Comparison of ENCODE assay signal across 26 cellular contexts in genomic region chr13:20398459-20398858, GRCh38.
DNase-seq lines count a peak whose midpoint lies in the region; ATAC-seq, FAIRE-seq and TF ChIP-seq lines count a peak whose summit lies in the region.
"Had no signal": no experiment of that assay in that cellular context is flagged by ENCODE, and none has a peak within 500 bp of the region (broad histone marks: within the 10 kb centered on the region; RNA-seq: fewer than 3 reads in every experiment).

No MANE protein-coding gene starts in this region.

- no peak overlapping the region for H3K4me2 ChIP-seq in HepG2 (ENCODE audit: low read depth, low read length)

- CTCF ChIA-PET in activated CD8-positive, alpha-beta T cell treated with anti-CD3 and anti-CD28 coated beads, Interleukin-2, amount 10 ng/mL, durations not matched to agents 7 days and 5 days (lab: Charles Lee) = no interaction called here
- CTCF ChIA-PET in activated CD8-positive, alpha-beta T cell treated with anti-CD3 and anti-CD28 coated beads for 36 hours (lab: Charles Lee) = no interaction called here
- CTCF ChIA-PET in HepG2 (lab: Yijun Ruan, JAX; ENCODE audit: low intra/inter-chr PET ratio, low total read pairs) = no interaction called here

- H3K9ac ChIP-seq in HepG2 (ENCODE audit: insufficient read depth, low read depth, low read length) = no peak overlapping the region
- H3K9ac ChIP-seq: BLaER1 treated with 17β-estradiol and CSF1 and Interleukin-3, amounts not matched to agents 10 nM and 100 nM had no signal

- no peaks in the 10 kb centered on the region for H3K9me3 Mint-ChIP-seq in activated CD8-positive, alpha-beta T cell treated with anti-CD3 and anti-CD28 coated beads, Interleukin-2, amount 10 ng/mL, durations not matched to agents 7 days and 5 days (ENCODE audit: insufficient read depth)
- no peaks in the 10 kb centered on the region for H3K9me3 Mint-ChIP-seq in activated CD8-positive, alpha-beta T cell treated with anti-CD3 and anti-CD28 coated beads for 36 hours
- H3K9me3 Mint-ChIP-seq in osteocyte (ENCODE audit: unreplicated experiment) = no peaks in the 10 kb centered on the region
- no peaks in the 10 kb centered on the region for H3K9me3 Mint-ChIP-seq in activated T-cell treated with anti-CD3 and anti-CD28 coated beads, Interleukin-2, amount 50 U/mL, for 4 hours
- H3K9me3 Mint-ChIP-seq: CD4-positive, alpha-beta T cell; CD8-positive, alpha-beta memory T cell had no signal

- H3K4me1 Mint-ChIP-seq in activated CD8-positive, alpha-beta T cell treated with anti-CD3 and anti-CD28 coated beads, Interleukin-2, amount 10 ng/mL, durations not matched to agents 7 days and 5 days (ENCODE audit: low read depth) = peaks cover 35% of the 10 kb centered on the region
- peaks cover 7% of the 10 kb centered on the region for H3K4me1 Mint-ChIP-seq in activated CD8-positive, alpha-beta T cell treated with anti-CD3 and anti-CD28 coated beads for 36 hours (ENCODE audit: low read depth)
- no peaks in the 10 kb centered on the region for H3K4me1 Mint-ChIP-seq in osteocyte (ENCODE audit: unreplicated experiment)
- peaks cover 6% of the 10 kb centered on the region for H3K4me1 Mint-ChIP-seq in activated T-cell treated with anti-CD3 and anti-CD28 coated beads, Interleukin-2, amount 50 U/mL, for 4 hours (ENCODE audit: low read depth)
- H3K4me1 Mint-ChIP-seq: B cell had no signal

- TF ChIP-seq EP300 in HepG2 (IDR thresholded peaks at IDR 0.05; ENCODE audit: low read depth in 2 of 2, low read length in 2 of 2) = no peak
- no peak for TF ChIP-seq EP300 in HepG2 (CRISPR knock-in tag; IDR thresholded peaks at IDR 0.05; ENCODE audit: borderline replicate concordance)
- no peak for TF ChIP-seq EP300 in transverse colon (IDR thresholded peaks at IDR 0.05; ENCODE audit: low read depth)

- no peaks in the 10 kb centered on the region for H4K20me1 ChIP-seq in HepG2 (ENCODE audit: insufficient read depth, low read length)
- H4K20me1 ChIP-seq: BLaER1 treated with 17β-estradiol and CSF1 and Interleukin-3, amounts not matched to agents 10 nM and 100 nM had no signal

- TF ChIP-seq RAD21 in HepG2 (CRISPR knock-in tag; IDR thresholded peaks at IDR 0.05) = no peak

- no peak overlapping the region for H3K4me3 ChIP-seq in HepG2 (replicated peaks in 1 of 3; ENCODE audit: insufficient read depth in 1 of 3, low read depth in 2 of 3, low read length in 3 of 3)
- no peak overlapping the region for H3K4me3 ChIP-seq in right lobe of liver
- no peak overlapping the region for H3K4me3 ChIP-seq in transverse colon
- H3K4me3 ChIP-seq: BLaER1 treated with 17β-estradiol and CSF1 and Interleukin-3, amounts not matched to agents 10 nM and 100 nM; GM12878; HAP-1 had no signal

- H3K4me3 Mint-ChIP-seq in activated CD8-positive, alpha-beta T cell treated with anti-CD3 and anti-CD28 coated beads, Interleukin-2, amount 10 ng/mL, durations not matched to agents 7 days and 5 days = no peak overlapping the region
- H3K4me3 Mint-ChIP-seq in activated CD8-positive, alpha-beta T cell treated with anti-CD3 and anti-CD28 coated beads for 36 hours = no peak overlapping the region
- no peak overlapping the region for H3K4me3 Mint-ChIP-seq in osteocyte (ENCODE audit: unreplicated experiment)
- H3K4me3 Mint-ChIP-seq in activated T-cell treated with anti-CD3 and anti-CD28 coated beads, Interleukin-2, amount 50 U/mL, for 4 hours = no peak overlapping the region
- H3K4me3 Mint-ChIP-seq: B cell; CD14-positive monocyte; CD4-positive, alpha-beta T cell; CD8-positive, alpha-beta memory T cell; HFFc6 had no signal

- POLR2A ChIA-PET in activated CD8-positive, alpha-beta T cell treated with anti-CD3 and anti-CD28 coated beads, Interleukin-2, amount 10 ng/mL, durations not matched to agents 7 days and 5 days (lab: Charles Lee) = no interaction called here
- POLR2A ChIA-PET in activated CD8-positive, alpha-beta T cell treated with anti-CD3 and anti-CD28 coated beads for 36 hours (lab: Charles Lee) = no interaction called here
- POLR2A ChIA-PET in HepG2 (lab: Yijun Ruan, JAX) = no interaction called here

- no peaks in the 10 kb centered on the region for H3K27me3 Mint-ChIP-seq in activated CD8-positive, alpha-beta T cell treated with anti-CD3 and anti-CD28 coated beads, Interleukin-2, amount 10 ng/mL, durations not matched to agents 7 days and 5 days (ENCODE audit: low read depth)
- no peaks in the 10 kb centered on the region for H3K27me3 Mint-ChIP-seq in activated CD8-positive, alpha-beta T cell treated with anti-CD3 and anti-CD28 coated beads for 36 hours
- peaks cover 2% of the 10 kb centered on the region for H3K27me3 Mint-ChIP-seq in osteocyte (ENCODE audit: unreplicated experiment)
- H3K27me3 Mint-ChIP-seq in activated T-cell treated with anti-CD3 and anti-CD28 coated beads, Interleukin-2, amount 50 U/mL, for 4 hours (ENCODE audit: low read depth) = no peaks in the 10 kb centered on the region
- H3K27me3 Mint-ChIP-seq: B cell; CD4-positive, alpha-beta T cell had no signal

- ATAC-seq in activated CD8-positive, alpha-beta T cell treated with anti-CD3 and anti-CD28 coated beads, Interleukin-2, amount 10 ng/mL, durations not matched to agents 7 days and 5 days = no peak
- no peak for ATAC-seq in activated CD8-positive, alpha-beta T cell treated with anti-CD3 and anti-CD28 coated beads for 36 hours
- ATAC-seq in HepG2 = no peak
- no peak for ATAC-seq in right lobe of liver
- no peak for ATAC-seq in activated T-cell treated with anti-CD3 and anti-CD28 coated beads, Interleukin-2, amount 50 U/mL, for 4 hours
- ATAC-seq: GM12878 had no signal

- H3K27me3 ChIP-seq in HepG2 (ENCODE audit: control insufficient read depth in 1 of 2, insufficient read depth in 2 of 2, low read length in 2 of 2) (no peaks in the 10 kb centered on the region; a peak in 1 of 5 replicates), right lobe of liver (no peaks in the 10 kb centered on the region), transverse colon (no peaks in the 10 kb centered on the region)
- H3K27me3 ChIP-seq: BLaER1 treated with 17β-estradiol and CSF1 and Interleukin-3, amounts not matched to agents 10 nM and 100 nM had no signal

- BruUV-seq in HepG2 (replicated peaks; lab: Mats Ljungman, UMichigan) = no TSS peak

- DNase-seq in activated CD8-positive, alpha-beta T cell treated with anti-CD3 and anti-CD28 coated beads, Interleukin-2, amount 10 ng/mL, durations not matched to agents 7 days and 5 days = peak; percentile 17
- no peak for DNase-seq in activated CD8-positive, alpha-beta T cell treated with anti-CD3 and anti-CD28 coated beads for 36 hours
- DNase-seq in HepG2 (ENCODE audit: low spot score) = no peak
- no peak for DNase-seq in right lobe of liver
- peak; percentile 51 for DNase-seq in osteocyte (ENCODE audit: extremely low spot score, unreplicated experiment)
- DNase-seq in transverse colon = peak; percentile 21
- DNase-seq in NCI-H510A (lab: John Stamatoyannopoulos, UW) = no peak
- no peak for DNase-seq in activated T-cell treated with anti-CD3 and anti-CD28 coated beads, Interleukin-2, amount 50 U/mL, for 4 hours
- DNase-seq: CD4-positive, alpha-beta T cell; CD8-positive, alpha-beta memory T cell; DMS 273 treated with DMSO at 0.1 percent for 48 hours; DMS79; EL; GDM1; GOT3; HFFc6 had no signal

- H3K36me3 Mint-ChIP-seq in activated CD8-positive, alpha-beta T cell treated with anti-CD3 and anti-CD28 coated beads, Interleukin-2, amount 10 ng/mL, durations not matched to agents 7 days and 5 days (ENCODE audit: low read depth) = peaks cover 1% of the 10 kb centered on the region
- H3K36me3 Mint-ChIP-seq in activated CD8-positive, alpha-beta T cell treated with anti-CD3 and anti-CD28 coated beads for 36 hours (ENCODE audit: low read depth) = no peaks in the 10 kb centered on the region
- no peaks in the 10 kb centered on the region for H3K36me3 Mint-ChIP-seq in osteocyte (ENCODE audit: unreplicated experiment)
- peaks cover 3% of the 10 kb centered on the region for H3K36me3 Mint-ChIP-seq in activated T-cell treated with anti-CD3 and anti-CD28 coated beads, Interleukin-2, amount 50 U/mL, for 4 hours (ENCODE audit: insufficient read depth)

- H3K9me3 ChIP-seq in HepG2 (ENCODE audit: low read length) (no peaks in the 10 kb centered on the region), right lobe of liver (no peaks in the 10 kb centered on the region), transverse colon (no peaks in the 10 kb centered on the region)
- H3K9me3 ChIP-seq: HAP-1 had no signal

- H3K27ac ChIP-seq in HepG2 (ENCODE audit: extremely low read length, insufficient read depth, low read length) (no peak overlapping the region), right lobe of liver (no peak overlapping the region), transverse colon (no peak overlapping the region)
- H3K27ac ChIP-seq: 22Rv1; BLaER1 treated with 17β-estradiol and CSF1 and Interleukin-3, amounts not matched to agents 10 nM and 100 nM had no signal

- no peak overlapping the region for H2AFZ ChIP-seq in HepG2 (ENCODE audit: low read length)

- no peak overlapping the region for H3K27ac Mint-ChIP-seq in activated CD8-positive, alpha-beta T cell treated with anti-CD3 and anti-CD28 coated beads, Interleukin-2, amount 10 ng/mL, durations not matched to agents 7 days and 5 days
- no peak overlapping the region for H3K27ac Mint-ChIP-seq in activated CD8-positive, alpha-beta T cell treated with anti-CD3 and anti-CD28 coated beads for 36 hours
- H3K27ac Mint-ChIP-seq in osteocyte (ENCODE audit: unreplicated experiment) = no peak overlapping the region
- H3K27ac Mint-ChIP-seq: B cell; CD4-positive, alpha-beta T cell; HFFc6 had no signal

- H3K79me2 ChIP-seq in HepG2 (ENCODE audit: insufficient read depth, low read length) = no peaks in the 10 kb centered on the region

- TF ChIP-seq CTCF in activated CD8-positive, alpha-beta T cell treated with anti-CD3 and anti-CD28 coated beads for 36 hours (IDR thresholded peaks at IDR 0.05) = no peak
- no peak for TF ChIP-seq CTCF in HepG2 (CRISPR knock-in tag; IDR thresholded peaks at IDR 0.05)
- TF ChIP-seq CTCF in right lobe of liver (IDR thresholded peaks at IDR 0.05) = no peak
- no peak for TF ChIP-seq CTCF in osteocyte (IDR thresholded peaks at IDR 0.05)
- no peak for TF ChIP-seq CTCF in transverse colon (IDR thresholded peaks at IDR 0.05)

- FAIRE-seq in HepG2 (lab: Jason Lieb, UNC) = no peak
- FAIRE-seq: A204.1, D721Med, GM12878, GM18507, H54 had no signal

- intact Hi-C loops in activated CD8-positive, alpha-beta T cell treated with anti-CD3 and anti-CD28 coated beads for 36 hours (cut with micrococcal nuclease) = no loop called here
- intact Hi-C loops in HepG2 (cut with micrococcal nuclease; ENCODE audit: unreplicated experiment) = no loop called here
- intact Hi-C loops in right lobe of liver (cut with DNase I) = no loop called here
- intact Hi-C loops in transverse colon (cut with DNase I; ENCODE audit: low total_unique reads) = no loop called here

- 51% methylated on average over 10 of the region's 10 CpGs for WGBS in HepG2 (ENCODE audit: low lambda C conversion rate)
- WGBS in right lobe of liver (ENCODE audit: insufficient coverage, low coverage, low lambda C conversion rate, missing lambda C conversion rate) = 72% methylated on average over 5 of the region's 10 CpGs
- 49 to 51% methylated on average over 5 to 10 of the region's 10 CpGs for WGBS in transverse colon (ENCODE audit: low coverage in 1 of 2), 2 donors

- H3K4me1 ChIP-seq in HepG2 (ENCODE audit: insufficient read depth, low read length) = no peaks in the 10 kb centered on the region
- H3K4me1 ChIP-seq in right lobe of liver = no peaks in the 10 kb centered on the region
- H3K4me1 ChIP-seq in transverse colon = peaks cover 0 to 2% (median 0%) of the 10 kb centered on the region in 4 donors
- H3K4me1 ChIP-seq: HAP-1 had no signal

- H3K36me3 ChIP-seq in HepG2 (replicated peaks in 1 of 2; ENCODE audit: control insufficient read depth in 1 of 2, insufficient read depth in 2 of 2, low read length in 2 of 2) = peaks cover 0 to under 1% of the 10 kb centered on the region in 2 experiments; a peak in 1 of 5 replicates
- peaks cover 0 to 10% (median 3%) of the 10 kb centered on the region in 4 donors for H3K36me3 ChIP-seq in right lobe of liver
- no peaks in the 10 kb centered on the region for H3K36me3 ChIP-seq in transverse colon
- H3K36me3 ChIP-seq: HAP-1 had no signal

- TF ChIP-seq POLR2A in HepG2 (IDR thresholded peaks at IDR 0.05; ENCODE audit: insufficient read depth in 1 of 2, low read depth in 2 of 2, low read length in 2 of 2) (no peak), right lobe of liver (IDR thresholded peaks at IDR 0.05) (no peak), transverse colon (IDR thresholded peaks at IDR 0.05) (no peak)

- in situ Hi-C loops in HepG2 (cut with HindIII; ENCODE audit: extremely low pct_ligation_motif_present, low pct_unique_long_range_greater_than_20kb) (no loop called here), transverse colon (cut with MboI; ENCODE audit: low pct_ligation_motif_present in 1 of 4, low pct_unique_long_range_greater_than_20kb in 1 of 4, low sequenced_read_pairs in 3 of 4) (no loop called here)

Comparison
In these comparisons a context has a peak if more than half of its experiments do, and no peak if none do; other contexts are left out.
1. DNase-seq: peak in activated CD8-positive, alpha-beta T cell treated with anti-CD3 and anti-CD28 coated beads, Interleukin-2, amount 10 ng/mL, durations not matched to agents 7 days and 5 days (single experiment), osteocyte (single experiment) and transverse colon (single experiment); none in activated CD8-positive, alpha-beta T cell treated with anti-CD3 and anti-CD28 coated beads for 36 hours (single experiment), HepG2 (single experiment), right lobe of liver (0 of 3), NCI-H510A (single experiment) and activated T-cell treated with anti-CD3 and anti-CD28 coated beads, Interleukin-2, amount 50 U/mL, for 4 hours (single experiment).